ENCODE assay signal across 21 cellular contexts in genomic region chr5:180950291-180950949, GRCh38. TPM values are rescaled to one million over a fixed set of nuclear protein-coding genes. Genes with fewer than 3 reads are reported as not detected.
DNase-seq lines count a peak whose midpoint lies in the region; ATAC-seq, FAIRE-seq and TF ChIP-seq lines count a peak whose summit lies in the region.
"Had no signal": no experiment of that assay in that cellular context is flagged by ENCODE, and none has a peak within 500 bp of the region (broad histone marks: within the 10 kb centered on the region; RNA-seq: fewer than 3 reads in every experiment).

No MANE protein-coding gene starts in this region.

- intact Hi-C loops in HCT116 (cut with micrococcal nuclease) (no loop called here), psoas muscle (cut with DNase I) (no loop called here)

- H3K4me3 ChIP-seq in HCT116 (replicated peaks in 1 of 2; ENCODE audit: low read depth in 1 of 2, low read length in 2 of 2) (no peak overlapping the region), keratinocyte (ENCODE audit: control insufficient read depth in 2 of 3, extremely low read depth in 1 of 3, insufficient read depth in 2 of 3, low read depth in 1 of 3, low read length in 3 of 3) (no peak overlapping the region), psoas muscle (no peak overlapping the region)
- H3K4me3 ChIP-seq: GM23338, Peyer's patch had no signal

- TF ChIP-seq RAD21 in HCT116 (IDR thresholded peaks at IDR 0.05; ENCODE audit: low read depth), result no peak

- H3K4me1 ChIP-seq in HCT116 (ENCODE audit: control insufficient read depth in 1 of 2, insufficient read depth in 2 of 2, low read length in 2 of 2), result peaks cover 0 to 10% of the 10 kb centered on the region in 2 experiments; a peak in 2 of 4 replicates
- peaks cover 8% of the 10 kb centered on the region for H3K4me1 ChIP-seq in keratinocyte (ENCODE audit: control insufficient read depth, extremely low read depth, insufficient read depth, low read length)
- no peaks in the 10 kb centered on the region for H3K4me1 ChIP-seq in psoas muscle
- H3K4me1 ChIP-seq: Peyer's patch had no signal

- H3K27ac ChIP-seq in HCT116 (ENCODE audit: low read depth, low read length) (no peak overlapping the region), keratinocyte (ENCODE audit: control insufficient read depth, insufficient read depth, low read length) (no peak overlapping the region), psoas muscle (no peak overlapping the region)
- H3K27ac ChIP-seq: C4-2B, Peyer's patch had no signal

- H3K9me1 ChIP-seq in keratinocyte (ENCODE audit: control insufficient read depth, extremely low read depth, insufficient read depth, low read length), result no peaks in the 10 kb centered on the region

- H3K4me2 ChIP-seq in HCT116 (ENCODE audit: low read length), result peak overlapping the region; percentile 29
- no peak overlapping the region for H3K4me2 ChIP-seq in keratinocyte (ENCODE audit: control insufficient read depth, extremely low read depth, insufficient read depth, low read depth, low read length)
- H3K4me2 ChIP-seq: GM23338 had no signal

- H3K9ac ChIP-seq in HCT116 (ENCODE audit: low read length), result no peak overlapping the region
- no peak overlapping the region for H3K9ac ChIP-seq in keratinocyte (ENCODE audit: control insufficient read depth, extremely low read depth, insufficient read depth, low read length)

- dilution Hi-C loops in keratinocyte (cut with MboI; ENCODE audit: extremely low pct_ligation_motif_present, low sequenced_read_pairs), result no loop called here

- WGBS in psoas muscle, 3 donors, result 74 to 81% (median 78%) methylated on average over 6 of the region's 6 CpGs

- CTCF ChIA-PET in HCT116 (lab: Charles Lee), result no interaction called here

- FAIRE-seq in keratinocyte (lab: Jason Lieb, UNC), result peak; percentile 41
- FAIRE-seq: G401.6 had no signal

- H3K27me3 ChIP-seq in HCT116 (ENCODE audit: insufficient read depth, low read length) (no peaks in the 10 kb centered on the region), keratinocyte (ENCODE audit: control insufficient read depth, extremely low read depth, insufficient read depth, low read length) (no peaks in the 10 kb centered on the region), psoas muscle (ENCODE audit: insufficient read depth in 3 of 3, low read length in 2 of 3) (no peaks in the 10 kb centered on the region)
- H3K27me3 ChIP-seq: Peyer's patch had no signal

- H3K79me2 ChIP-seq in HCT116 (ENCODE audit: insufficient read depth, low read length) (no peaks in the 10 kb centered on the region), keratinocyte (ENCODE audit: control insufficient read depth, insufficient read depth, low read length) (no peaks in the 10 kb centered on the region)

- peak; percentile 32 for DNase-seq in A172 (ENCODE audit: low spot score)
- DNase-seq in HCT116 (ENCODE audit: low read depth, low spot score), result no peak
- peak; percentile 81 for DNase-seq in RPMI7951 (ENCODE audit: low read depth)
- DNase-seq in keratinocyte (ENCODE audit: low read depth, low spot score), result no peak
- DNase-seq in effector CD4-positive, alpha-beta T cell, result no peak
- no peak for DNase-seq in psoas muscle
- no peak for DNase-seq in midbrain (lab: John Stamatoyannopoulos, UW)
- DNase-seq: 8988T, COR-L47, DMS153, NCI-H1092 treated with DMSO at 0.1 percent for 48 hours, NCI-H187, NCI-H2171 treated with DMSO at 0.1 percent for 48 hours, NCI-H510A treated with DMSO at 0.1 percent for 48 hours, Peyer's patch had no signal

- POLR2A ChIA-PET in HCT116 (lab: Charles Lee), result no interaction called here

- BruUV-seq in HCT116 (replicated peaks; lab: Mats Ljungman, UMichigan), result no TSS peak

- TF ChIP-seq POLR2A in HCT116 (IDR thresholded peaks at IDR 0.05; ENCODE audit: borderline replicate concordance, extremely low read depth, insufficient read depth, insufficient read length), result no peak

- no peaks in the 10 kb centered on the region for H3K9me2 ChIP-seq in HCT116 (ENCODE audit: insufficient read depth)

- no peaks in the 10 kb centered on the region for H3K9me3 ChIP-seq in HCT116 (ENCODE audit: control insufficient read depth in 1 of 2, insufficient read depth in 1 of 2, low read depth in 1 of 2, low read length in 2 of 2)
- H3K9me3 ChIP-seq in keratinocyte (ENCODE audit: control insufficient read depth, low read depth, low read length), result no peaks in the 10 kb centered on the region
- H3K9me3 ChIP-seq in psoas muscle, result no peaks in the 10 kb centered on the region
- H3K9me3 ChIP-seq: Peyer's patch had no signal

- H3K36me3 ChIP-seq in HCT116 (ENCODE audit: control insufficient read depth in 1 of 2, insufficient read depth in 2 of 2, low read length in 2 of 2), result no peaks in the 10 kb centered on the region
- no peaks in the 10 kb centered on the region for H3K36me3 ChIP-seq in keratinocyte (ENCODE audit: control insufficient read depth in 2 of 2, extremely low read depth in 1 of 2, insufficient read depth in 2 of 2, low read length in 2 of 2)
- H3K36me3 ChIP-seq in psoas muscle (ENCODE audit: insufficient read depth in 1 of 2, low read depth in 1 of 2), result no peaks in the 10 kb centered on the region

- RAD21 ChIA-PET in HCT116 (lab: Charles Lee; ENCODE audit: low non-redundant PET in 1 of 2, low total read pairs in 2 of 2, uncharacterized antibody in 2 of 2, unreplicated experiment in 2 of 2), result no interaction called here

- H2AFZ ChIP-seq in HCT116 (ENCODE audit: low read depth, low read length, poor library complexity, severe bottlenecking), result peak overlapping the region; percentile 24
- peak overlapping the region; percentile 36 for H2AFZ ChIP-seq in keratinocyte (ENCODE audit: control insufficient read depth, low read length)
- H2AFZ ChIP-seq: GM23338 had no signal

- H4K20me1 ChIP-seq in HCT116 (ENCODE audit: insufficient read depth) (no peaks in the 10 kb centered on the region), keratinocyte (ENCODE audit: control insufficient read depth, extremely low read depth, insufficient read depth, low read length) (no peaks in the 10 kb centered on the region)

- peak; percentile 38; the same call in 1 of the 2 replicates for ATAC-seq in HCT116
- no peak for ATAC-seq in HG02885 (IDR thresholded peaks at IDR 0.05; ENCODE audit: poor library complexity, unreplicated experiment)
- ATAC-seq in psoas muscle, result no peak
- ATAC-seq: GM23338 had no signal

- TF ChIP-seq CTCF in HCT116 (IDR thresholded peaks at IDR 0.05 in 2 of 3, conservative IDR thresholded peaks at IDR 0.05 in 1 of 3; ENCODE audit: borderline replicate concordance in 1 of 3, insufficient read depth in 1 of 3, low read depth in 2 of 3, low read length in 2 of 3) (no peak), keratinocyte (optimal IDR thresholded peaks at IDR 0.05 in 1 of 3, IDR thresholded peaks at IDR 0.05 in 1 of 3, conservative IDR thresholded peaks at IDR 0.05 in 1 of 3; ENCODE audit: extremely low read depth in 1 of 3, insufficient read depth in 2 of 3, low read length in 3 of 3) (no peak), psoas muscle (IDR thresholded peaks at IDR 0.05) (no peak)

TF ChIP-seq in HCT116, 20 proteins besides CTCF, POLR2A, EP300 and RAD21 (continues in another document):
- TF ChIP-seq EZH2 (IDR thresholded peaks at IDR 0.05), result no peak

RNA-seq across cellular contexts. Expression of gene BTNL3, which starts 38.2 kb away (rescaled TPM):
- total RNA-seq in A172 (2014; rRNA removed; shearing (Covaris generic)), result not detected in 2 replicates
- total RNA-seq in HCT116 (2021; ENCODE audit: unreplicated experiment) (not detected), psoas muscle (not detected)
- polyA plus RNA-seq in HCT116 (2012), result not detected in 2 replicates
- total RNA-seq in RPMI7951 (2014; rRNA removed; shearing (Covaris generic)), result not detected in 2 replicates
- polyA plus RNA-seq in keratinocyte (not detected in 3 replicates), psoas muscle (under 1 TPM in 2 of 3 donors, not detected in 1; 0.01 to 0.09 TPM)
- not detected for polyA plus RNA-seq in keratinocyte (2011; ENCODE audit: low read depth)
- polyA plus RNA-seq in keratinocyte (2011; cell fraction: cytosol; rRNA removed), result not detected in 2 replicates
- polyA plus RNA-seq in keratinocyte (2011; cell fraction: nucleus; rRNA removed), result not detected in 2 replicates
- not detected in 2 replicates for polyA plus RNA-seq in keratinocyte (2012; ENCODE audit: low replicate concordance)
- polyA minus RNA-seq in keratinocyte, result not detected in 3 replicates
- polyA minus RNA-seq in keratinocyte (2011; cell fraction: cytosol; rRNA and poly(A)+ RNA removed), result not detected
- polyA minus RNA-seq in keratinocyte (2011; cell fraction: nucleus; rRNA and poly(A)+ RNA removed), result not detected in 2 replicates
- total RNA-seq: GM23338, SK-MEL-5 had no signal
- polyA plus RNA-seq: IgD-negative memory B cell had no signal

RNA-seq across cellular contexts. Expression of gene BTNL8, which starts 51.5 kb away (rescaled TPM):
- 0.71 TPM in 1 of 2 replicates, not detected in the other for total RNA-seq in A172 (2014; rRNA removed; shearing (Covaris generic))
- total RNA-seq in HCT116 (2021; ENCODE audit: unreplicated experiment) (not detected), psoas muscle (under 1 TPM in 3 of 4 donors, not detected in 1; 0.19 to 0.46 (median 0.27) TPM)
- not detected in 2 replicates for polyA plus RNA-seq in HCT116 (2012)
- total RNA-seq in RPMI7951 (2014; rRNA removed; shearing (Covaris generic)), result 0.12 and 0.29 TPM in 2 replicates
- polyA plus RNA-seq in keratinocyte (not detected in 3 replicates), psoas muscle (under 1 TPM in 2 of 3 donors, not detected in 1; 0.09 to 0.13 TPM)
- polyA plus RNA-seq in keratinocyte (2011; ENCODE audit: low read depth), result not detected
- polyA plus RNA-seq in keratinocyte (2011; cell fraction: cytosol; rRNA removed), result not detected in 2 replicates
- not detected in 2 replicates for polyA plus RNA-seq in keratinocyte (2011; cell fraction: nucleus; rRNA removed)
- not detected in 2 replicates for polyA plus RNA-seq in keratinocyte (2012; ENCODE audit: low replicate concordance)
- not detected in 3 replicates for polyA minus RNA-seq in keratinocyte
- polyA minus RNA-seq in keratinocyte (2011; cell fraction: cytosol; rRNA and poly(A)+ RNA removed), result not detected
- not detected in 2 replicates for polyA minus RNA-seq in keratinocyte (2011; cell fraction: nucleus; rRNA and poly(A)+ RNA removed)
- total RNA-seq: GM23338 had no signal
- polyA plus RNA-seq: IgD-negative memory B cell had no signal

Comparison
In these comparisons a context has a peak if more than half of its experiments do, and no peak if none do; other contexts are left out.
1. DNase-seq: peak in A172 (single experiment) and RPMI7951 (single experiment); none in HCT116 (single experiment), keratinocyte (single experiment), effector CD4-positive, alpha-beta T cell (single experiment), psoas muscle (0 of 2) and midbrain (single experiment).